25 cellular contexts compared by ENCODE assay signal in the genomic region with DNA sequence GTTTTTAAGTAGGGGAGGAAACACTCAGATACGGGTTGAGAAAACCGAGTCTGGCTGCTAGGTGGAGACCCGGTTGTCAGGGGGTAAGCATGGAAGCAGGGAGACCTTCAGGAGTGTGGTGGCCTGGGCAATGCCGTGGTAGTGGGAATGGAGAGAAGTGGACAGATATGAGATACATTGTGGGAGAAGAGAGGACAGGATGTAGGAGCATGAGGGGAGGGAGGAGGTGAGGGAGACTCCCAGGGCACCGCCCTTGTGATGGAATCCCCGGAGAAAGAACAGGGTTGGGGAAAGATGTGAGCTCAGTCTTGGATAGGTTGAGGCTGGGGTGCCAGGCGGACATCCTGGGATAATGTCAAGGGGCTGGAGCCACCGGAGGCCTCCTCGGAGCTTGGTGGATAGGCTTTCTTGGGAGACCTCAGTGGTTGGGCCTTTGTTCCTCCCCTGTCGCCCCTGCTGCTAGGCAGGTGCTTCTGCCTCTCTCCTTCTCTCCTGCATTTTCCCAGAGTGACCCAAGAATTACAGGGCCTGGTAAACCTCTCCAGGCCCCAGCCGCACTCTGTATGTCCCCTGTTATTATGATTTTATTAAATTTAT. TPM values are rescaled to one million over a fixed set of nuclear protein-coding genes. Genes with fewer than 3 reads are reported as not detected.
A peak's percentile ranks its signal among the peaks of the same experiment; 100 is the strongest.
DNase-seq lines count a peak whose midpoint lies in the region; ATAC-seq and TF ChIP-seq lines count a peak whose summit lies in the region.
"Had no signal": no experiment of that assay in that cellular context is flagged by ENCODE, and none has a peak within 500 bp of the region (broad histone marks: within the 10 kb centered on the region; RNA-seq: fewer than 3 reads in every experiment).

No MANE protein-coding gene starts in this region.

- H3K9me3 ChIP-seq in upper lobe of right lung = no peaks in the 10 kb centered on the region
- H3K9me3 ChIP-seq: HAP-1 had no signal

- no peak overlapping the region for H3K4me3 ChIP-seq in upper lobe of right lung
- H3K4me3 ChIP-seq: HAP-1 had no signal

- POLR2A ChIA-PET in activated naive CD8-positive, alpha-beta T cell treated with anti-CD3 and anti-CD28 coated beads, Interleukin-2, amount 10 ng/mL, durations not matched to agents 7 days and 5 days (lab: Charles Lee) = no interaction called here

- peaks cover 10% of the 10 kb centered on the region for H3K4me1 Mint-ChIP-seq in activated naive CD8-positive, alpha-beta T cell treated with anti-CD3 and anti-CD28 coated beads, Interleukin-2, amount 10 ng/mL, durations not matched to agents 7 days and 5 days
- H3K4me1 Mint-ChIP-seq in activated naive CD8-positive, alpha-beta T cell treated with anti-CD3 and anti-CD28 coated beads, Interleukin-2, amount 50 U/mL, for 24 hours = peaks cover 11% of the 10 kb centered on the region
- peaks cover 13% of the 10 kb centered on the region for H3K4me1 Mint-ChIP-seq in activated T-helper 17 cell treated with anti-CD3 and anti-CD28 coated beads, Interleukin-2, amount 50 U/mL, for 72 hours
- H3K4me1 Mint-ChIP-seq in osteocyte (ENCODE audit: unreplicated experiment) = peaks cover 5% of the 10 kb centered on the region

- peak; percentile 9 for DNase-seq in activated naive CD8-positive, alpha-beta T cell treated with anti-CD3 and anti-CD28 coated beads, Interleukin-2, amount 10 ng/mL, durations not matched to agents 7 days and 5 days
- no peak for DNase-seq in activated naive CD8-positive, alpha-beta T cell treated with anti-CD3 and anti-CD28 coated beads, Interleukin-2, amount 50 U/mL, for 24 hours
- DNase-seq in osteocyte (ENCODE audit: extremely low spot score, unreplicated experiment) = no peak
- peak; percentile 52 for DNase-seq in upper lobe of right lung
- DNase-seq in KG1 (lab: John Stamatoyannopoulos, UW) = no peak
- no peak for DNase-seq in NCI-H1436 treated with DMSO at 0.1 percent for 48 hours (lab: John Stamatoyannopoulos, UW)
- DNase-seq in NCI-H345 treated with DMSO at 0.1 percent for 48 hours (lab: John Stamatoyannopoulos, UW; ENCODE audit: unreplicated experiment) = no peak
- DNase-seq: 8988T; ACHN; CD4-positive, CD25-positive, alpha-beta regulatory T cell; DMS53; GOT3; KBM-7; MM.1S; NCI-H1694; NCI-H2029 treated with DMSO at 0.1 percent for 48 hours; NCI-H2227 treated with DMSO at 0.1 percent for 48 hours; NCI-H510A; NCI-H69; RPMI8226; SHP77 treated with DMSO at 0.1 percent for 48 hours had no signal

- no peak for TF ChIP-seq CTCF in osteocyte (IDR thresholded peaks at IDR 0.05)
- TF ChIP-seq CTCF in upper lobe of right lung (IDR thresholded peaks at IDR 0.05) = no peak

- no peak overlapping the region for H3K4me3 Mint-ChIP-seq in activated naive CD8-positive, alpha-beta T cell treated with anti-CD3 and anti-CD28 coated beads, Interleukin-2, amount 10 ng/mL, durations not matched to agents 7 days and 5 days
- H3K4me3 Mint-ChIP-seq in activated naive CD8-positive, alpha-beta T cell treated with anti-CD3 and anti-CD28 coated beads, Interleukin-2, amount 50 U/mL, for 24 hours = no peak overlapping the region
- H3K4me3 Mint-ChIP-seq in activated T-helper 17 cell treated with anti-CD3 and anti-CD28 coated beads, Interleukin-2, amount 50 U/mL, for 72 hours = no peak overlapping the region
- H3K4me3 Mint-ChIP-seq in osteocyte (ENCODE audit: unreplicated experiment) = no peak overlapping the region
- H3K4me3 Mint-ChIP-seq: CD4-positive, CD25-positive, alpha-beta regulatory T cell had no signal

- H3K36me3 Mint-ChIP-seq in activated naive CD8-positive, alpha-beta T cell treated with anti-CD3 and anti-CD28 coated beads, Interleukin-2, amount 10 ng/mL, durations not matched to agents 7 days and 5 days = peaks cover 7% of the 10 kb centered on the region
- H3K36me3 Mint-ChIP-seq in activated naive CD8-positive, alpha-beta T cell treated with anti-CD3 and anti-CD28 coated beads, Interleukin-2, amount 50 U/mL, for 24 hours (ENCODE audit: low read depth) = peaks cover 3% of the 10 kb centered on the region
- H3K36me3 Mint-ChIP-seq in activated T-helper 17 cell treated with anti-CD3 and anti-CD28 coated beads, Interleukin-2, amount 50 U/mL, for 72 hours (ENCODE audit: low read depth) = peaks cover 10% of the 10 kb centered on the region
- H3K36me3 Mint-ChIP-seq in osteocyte (ENCODE audit: unreplicated experiment) = peaks cover 46% of the 10 kb centered on the region

- no peaks in the 10 kb centered on the region for H3K27me3 ChIP-seq in upper lobe of right lung

- H3K27me3 Mint-ChIP-seq in activated naive CD8-positive, alpha-beta T cell treated with anti-CD3 and anti-CD28 coated beads, Interleukin-2, amount 10 ng/mL, durations not matched to agents 7 days and 5 days = no peaks in the 10 kb centered on the region
- no peaks in the 10 kb centered on the region for H3K27me3 Mint-ChIP-seq in activated naive CD8-positive, alpha-beta T cell treated with anti-CD3 and anti-CD28 coated beads, Interleukin-2, amount 50 U/mL, for 24 hours
- no peaks in the 10 kb centered on the region for H3K27me3 Mint-ChIP-seq in activated T-helper 17 cell treated with anti-CD3 and anti-CD28 coated beads, Interleukin-2, amount 50 U/mL, for 72 hours
- H3K27me3 Mint-ChIP-seq in osteocyte (ENCODE audit: unreplicated experiment) = no peaks in the 10 kb centered on the region
- H3K27me3 Mint-ChIP-seq: CD4-positive, CD25-positive, alpha-beta regulatory T cell had no signal

- H3K9me3 Mint-ChIP-seq in activated naive CD8-positive, alpha-beta T cell treated with anti-CD3 and anti-CD28 coated beads, Interleukin-2, amount 10 ng/mL, durations not matched to agents 7 days and 5 days = no peaks in the 10 kb centered on the region
- no peaks in the 10 kb centered on the region for H3K9me3 Mint-ChIP-seq in activated naive CD8-positive, alpha-beta T cell treated with anti-CD3 and anti-CD28 coated beads, Interleukin-2, amount 50 U/mL, for 24 hours
- H3K9me3 Mint-ChIP-seq in activated T-helper 17 cell treated with anti-CD3 and anti-CD28 coated beads, Interleukin-2, amount 50 U/mL, for 72 hours = no peaks in the 10 kb centered on the region
- H3K9me3 Mint-ChIP-seq in osteocyte (ENCODE audit: unreplicated experiment) = no peaks in the 10 kb centered on the region
- H3K9me3 Mint-ChIP-seq: CD4-positive, CD25-positive, alpha-beta regulatory T cell had no signal

- no peak for ATAC-seq in activated naive CD8-positive, alpha-beta T cell treated with anti-CD3 and anti-CD28 coated beads, Interleukin-2, amount 10 ng/mL, durations not matched to agents 7 days and 5 days (ENCODE audit: low read depth)
- ATAC-seq in activated naive CD8-positive, alpha-beta T cell treated with anti-CD3 and anti-CD28 coated beads, Interleukin-2, amount 50 U/mL, for 24 hours = no peak
- no peak for ATAC-seq in activated T-helper 17 cell treated with anti-CD3 and anti-CD28 coated beads, Interleukin-2, amount 50 U/mL, for 72 hours (replicated peaks)
- no peak for ATAC-seq in upper lobe of right lung

- intact Hi-C loops in upper lobe of right lung (cut with DNase I) = no loop called here

- no peak overlapping the region for H3K27ac Mint-ChIP-seq in activated naive CD8-positive, alpha-beta T cell treated with anti-CD3 and anti-CD28 coated beads, Interleukin-2, amount 10 ng/mL, durations not matched to agents 7 days and 5 days
- no peak overlapping the region for H3K27ac Mint-ChIP-seq in activated naive CD8-positive, alpha-beta T cell treated with anti-CD3 and anti-CD28 coated beads, Interleukin-2, amount 50 U/mL, for 24 hours
- peak overlapping the region; percentile 49 for H3K27ac Mint-ChIP-seq in activated T-helper 17 cell treated with anti-CD3 and anti-CD28 coated beads, Interleukin-2, amount 50 U/mL, for 72 hours
- peak overlapping the region; percentile 52 for H3K27ac Mint-ChIP-seq in osteocyte (ENCODE audit: unreplicated experiment)
- H3K27ac Mint-ChIP-seq: CD4-positive, CD25-positive, alpha-beta regulatory T cell had no signal

- no peak overlapping the region for H3K27ac ChIP-seq in upper lobe of right lung

- H3K36me3 ChIP-seq in upper lobe of right lung = peaks cover 55% of the 10 kb centered on the region

- no peaks in the 10 kb centered on the region for H3K4me1 ChIP-seq in upper lobe of right lung
- H3K4me1 ChIP-seq: HAP-1 had no signal

RNA-seq across cellular contexts. Expression of a gene that starts 21.3 kb away (rescaled TPM):
- 10 to 100 TPM; 18.8 to 23.1 TPM for total RNA-seq in activated naive CD8-positive, alpha-beta T cell treated with anti-CD3 and anti-CD28 coated beads, Interleukin-2, amount 10 ng/mL, durations not matched to agents 7 days and 5 days
- 1 to 10 TPM; 3.6 to 4.3 TPM for total RNA-seq in activated T-helper 17 cell treated with anti-CD3 and anti-CD28 coated beads, Interleukin-2, amount 50 U/mL, for 72 hours
- total RNA-seq in osteocyte (97.0 and 110 TPM in 2 replicates), upper lobe of right lung (31.8 TPM)

RNA-seq across cellular contexts. Expression of a gene that starts 43.3 kb away (rescaled TPM):
- under 1 TPM in 1 of 2 experiments, not detected in 1; 0.31 TPM for total RNA-seq in activated naive CD8-positive, alpha-beta T cell treated with anti-CD3 and anti-CD28 coated beads, Interleukin-2, amount 10 ng/mL, durations not matched to agents 7 days and 5 days
- total RNA-seq in activated T-helper 17 cell treated with anti-CD3 and anti-CD28 coated beads, Interleukin-2, amount 50 U/mL, for 72 hours = not detected
- 0.35 TPM in 1 of 2 replicates, not detected in the other for total RNA-seq in osteocyte
- not detected for total RNA-seq in upper lobe of right lung
- total RNA-seq: CD4-positive, CD25-positive, alpha-beta regulatory T cell; Daoy; G401 had no signal

Comparison
In these comparisons a context has a peak if more than half of its experiments do, and no peak if none do; other contexts are left out.
1. DNase-seq: peak in activated naive CD8-positive, alpha-beta T cell treated with anti-CD3 and anti-CD28 coated beads, Interleukin-2, amount 10 ng/mL, durations not matched to agents 7 days and 5 days (single experiment) and upper lobe of right lung (single experiment); none in activated naive CD8-positive, alpha-beta T cell treated with anti-CD3 and anti-CD28 coated beads, Interleukin-2, amount 50 U/mL, for 24 hours (single experiment), osteocyte (single experiment), KG1 (single experiment), NCI-H1436 treated with DMSO at 0.1 percent for 48 hours (single experiment) and NCI-H345 treated with DMSO at 0.1 percent for 48 hours (single experiment).
2. H3K27ac Mint-ChIP-seq: peak in activated T-helper 17 cell treated with anti-CD3 and anti-CD28 coated beads, Interleukin-2, amount 50 U/mL, for 72 hours (single experiment) and osteocyte (single experiment); none in activated naive CD8-positive, alpha-beta T cell treated with anti-CD3 and anti-CD28 coated beads, Interleukin-2, amount 10 ng/mL, durations not matched to agents 7 days and 5 days (single experiment) and activated naive CD8-positive, alpha-beta T cell treated with anti-CD3 and anti-CD28 coated beads, Interleukin-2, amount 50 U/mL, for 24 hours (single experiment).